1 cellular context compared by ENCODE assay signal in the genomic region with DNA sequence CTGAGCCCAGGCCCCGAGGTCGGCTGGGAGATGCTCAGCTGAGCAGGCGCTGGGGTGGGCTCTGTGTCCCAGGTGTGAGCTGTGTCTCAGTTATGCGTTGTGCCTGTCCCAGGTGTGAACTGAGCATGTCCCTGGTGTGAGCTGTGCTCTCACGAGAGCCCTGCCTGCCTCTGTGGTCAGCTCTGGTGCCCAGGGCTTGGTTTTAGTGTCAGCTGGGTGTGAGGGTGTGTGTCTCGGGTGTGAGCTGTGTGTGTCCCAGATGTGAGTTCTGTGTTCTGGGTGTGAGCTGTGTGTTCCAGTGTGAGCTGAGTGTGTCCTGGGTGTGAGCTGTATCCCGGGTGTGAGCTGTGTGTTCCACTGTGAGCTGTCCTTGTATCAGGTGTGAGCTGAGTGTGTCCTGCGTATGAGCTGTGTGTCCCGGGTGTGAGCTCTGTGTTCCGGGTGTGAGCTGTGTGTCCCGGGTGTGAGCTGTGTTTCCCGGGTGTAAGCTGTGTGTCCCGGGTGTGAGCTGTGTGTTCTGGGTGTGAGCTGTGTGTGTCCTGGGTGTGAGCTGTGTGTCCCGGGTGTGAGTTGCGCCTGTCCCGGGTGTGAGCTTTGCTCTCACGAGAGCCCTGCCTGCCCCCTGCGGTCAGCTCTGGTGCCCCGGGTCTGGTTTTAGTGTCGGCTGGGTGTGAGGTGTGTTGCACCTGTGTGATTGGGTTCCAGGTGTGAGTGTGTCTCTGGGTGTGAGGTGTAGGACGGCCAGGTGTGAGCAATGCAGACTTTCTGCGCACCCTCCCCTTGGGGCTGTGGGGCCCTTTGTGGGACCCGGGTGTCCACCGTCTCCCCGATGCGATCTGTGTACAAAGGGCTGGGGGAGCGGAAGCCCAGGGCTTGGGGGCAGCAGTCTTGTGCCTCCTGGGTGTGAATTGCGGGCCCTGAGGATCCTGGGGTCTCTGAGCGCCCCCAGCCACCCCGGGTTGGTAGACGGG.
A peak's percentile ranks its signal among the peaks of the same experiment; 100 is the strongest.
TF ChIP-seq lines count a peak whose summit lies in the region.

No MANE protein-coding gene starts in this region.

TF ChIP-seq in HepG2, 621 proteins besides CTCF, POLR2A, EP300 and RAD21 (continues in another document):
- TF ChIP-seq ZFP62 (CRISPR knock-in tag; IDR thresholded peaks at IDR 0.05) (no peak), YEATS4 (CRISPR knock-in tag; IDR thresholded peaks at IDR 0.05; ENCODE audit: borderline replicate concordance) (no peak), SSRP1 (CRISPR knock-in tag; IDR thresholded peaks at IDR 0.05) (no peak), TBX2 (CRISPR knock-in tag; IDR thresholded peaks at IDR 0.05; ENCODE audit: borderline replicate concordance) (peak; percentile 44), KLF13 (CRISPR knock-in tag; IDR thresholded peaks at IDR 0.05) (no peak), ZNF713 (CRISPR knock-in tag; IDR thresholded peaks at IDR 0.05) (no peak), ZNF251 (CRISPR knock-in tag; IDR thresholded peaks at IDR 0.05) (no peak), ZNF629 (CRISPR knock-in tag; conservative IDR thresholded peaks at IDR 0.05) (no peak), ZNF7 (CRISPR knock-in tag; IDR thresholded peaks at IDR 0.05) (no peak), ZNF556 (CRISPR knock-in tag; IDR thresholded peaks at IDR 0.05; ENCODE audit: borderline replicate concordance) (no peak), SIN3B (IDR thresholded peaks at IDR 0.05; ENCODE audit: low read length) (no peak), BCL6 (CRISPR knock-in tag; IDR thresholded peaks at IDR 0.05) (no peak), CHCHD3 (CRISPR knock-in tag; IDR thresholded peaks at IDR 0.05) (no peak), ZNF30 (CRISPR knock-in tag; IDR thresholded peaks at IDR 0.05) (0 out of 2 replicates have a peak, but pooled peaks have one; percentile 32), ZNF776 (CRISPR knock-in tag; IDR thresholded peaks at IDR 0.05) (no peak), EHMT2 (IDR thresholded peaks at IDR 0.05; ENCODE audit: borderline replicate concordance, low read depth, low read length) (no peak)
- TF ChIP-seq, protein P1, sequence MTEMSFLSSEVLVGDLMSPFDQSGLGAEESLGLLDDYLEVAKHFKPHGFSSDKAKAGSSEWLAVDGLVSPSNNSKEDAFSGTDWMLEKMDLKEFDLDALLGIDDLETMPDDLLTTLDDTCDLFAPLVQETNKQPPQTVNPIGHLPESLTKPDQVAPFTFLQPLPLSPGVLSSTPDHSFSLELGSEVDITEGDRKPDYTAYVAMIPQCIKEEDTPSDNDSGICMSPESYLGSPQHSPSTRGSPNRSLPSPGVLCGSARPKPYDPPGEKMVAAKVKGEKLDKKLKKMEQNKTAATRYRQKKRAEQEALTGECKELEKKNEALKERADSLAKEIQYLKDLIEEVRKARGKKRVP (CRISPR knock-in tag; IDR thresholded peaks at IDR 0.05), result no peak
- TF ChIP-seq, protein P2, sequence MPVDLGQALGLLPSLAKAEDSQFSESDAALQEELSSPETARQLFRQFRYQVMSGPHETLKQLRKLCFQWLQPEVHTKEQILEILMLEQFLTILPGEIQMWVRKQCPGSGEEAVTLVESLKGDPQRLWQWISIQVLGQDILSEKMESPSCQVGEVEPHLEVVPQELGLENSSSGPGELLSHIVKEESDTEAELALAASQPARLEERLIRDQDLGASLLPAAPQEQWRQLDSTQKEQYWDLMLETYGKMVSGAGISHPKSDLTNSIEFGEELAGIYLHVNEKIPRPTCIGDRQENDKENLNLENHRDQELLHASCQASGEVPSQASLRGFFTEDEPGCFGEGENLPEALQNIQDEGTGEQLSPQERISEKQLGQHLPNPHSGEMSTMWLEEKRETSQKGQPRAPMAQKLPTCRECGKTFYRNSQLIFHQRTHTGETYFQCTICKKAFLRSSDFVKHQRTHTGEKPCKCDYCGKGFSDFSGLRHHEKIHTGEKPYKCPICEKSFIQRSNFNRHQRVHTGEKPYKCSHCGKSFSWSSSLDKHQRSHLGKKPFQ (CRISPR knock-in tag; IDR thresholded peaks at IDR 0.05; ENCODE audit: insufficient replicate concordance), result peak; percentile 100
- TF ChIP-seq, protein P3, sequence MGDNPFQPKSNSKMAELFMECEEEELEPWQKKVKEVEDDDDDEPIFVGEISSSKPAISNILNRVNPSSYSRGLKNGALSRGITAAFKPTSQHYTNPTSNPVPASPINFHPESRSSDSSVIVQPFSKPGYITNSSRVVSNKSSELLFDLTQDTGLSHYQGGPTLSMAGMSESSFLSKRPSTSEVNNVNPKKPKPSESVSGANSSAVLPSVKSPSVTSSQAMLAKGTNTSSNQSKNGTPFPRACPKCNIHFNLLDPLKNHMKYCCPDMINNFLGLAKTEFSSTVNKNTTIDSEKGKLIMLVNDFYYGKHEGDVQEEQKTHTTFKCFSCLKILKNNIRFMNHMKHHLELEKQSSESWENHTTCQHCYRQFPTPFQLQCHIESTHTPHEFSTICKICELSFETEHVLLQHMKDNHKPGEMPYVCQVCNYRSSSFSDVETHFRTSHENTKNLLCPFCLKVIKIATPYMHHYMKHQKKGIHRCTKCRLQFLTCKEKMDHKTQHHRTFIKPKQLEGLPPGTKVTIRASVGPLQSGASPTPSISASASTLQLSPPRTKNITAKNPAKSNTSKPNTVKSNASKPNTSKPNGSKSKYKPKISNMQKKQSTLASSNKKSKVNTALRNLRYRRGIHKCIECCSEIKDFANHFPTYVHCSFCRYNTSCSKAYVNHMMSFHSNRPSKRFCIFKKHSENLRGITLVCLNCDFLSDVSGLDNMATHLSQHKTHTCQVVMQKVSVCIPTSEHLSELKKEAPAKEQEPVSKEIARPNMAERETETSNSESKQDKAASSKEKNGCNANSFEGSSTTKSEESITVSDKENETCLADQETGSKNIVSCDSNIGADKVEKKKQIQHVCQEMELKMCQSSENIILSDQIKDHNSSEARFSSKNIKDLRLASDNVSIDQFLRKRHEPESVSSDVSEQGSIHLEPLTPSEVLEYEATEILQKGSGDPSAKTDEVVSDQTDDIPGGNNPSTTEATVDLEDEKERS (CRISPR knock-in tag; IDR thresholded peaks at IDR 0.05), result 0 out of 2 replicates have a peak, but pooled peaks have one; percentile 14
- TF ChIP-seq, protein P4, sequence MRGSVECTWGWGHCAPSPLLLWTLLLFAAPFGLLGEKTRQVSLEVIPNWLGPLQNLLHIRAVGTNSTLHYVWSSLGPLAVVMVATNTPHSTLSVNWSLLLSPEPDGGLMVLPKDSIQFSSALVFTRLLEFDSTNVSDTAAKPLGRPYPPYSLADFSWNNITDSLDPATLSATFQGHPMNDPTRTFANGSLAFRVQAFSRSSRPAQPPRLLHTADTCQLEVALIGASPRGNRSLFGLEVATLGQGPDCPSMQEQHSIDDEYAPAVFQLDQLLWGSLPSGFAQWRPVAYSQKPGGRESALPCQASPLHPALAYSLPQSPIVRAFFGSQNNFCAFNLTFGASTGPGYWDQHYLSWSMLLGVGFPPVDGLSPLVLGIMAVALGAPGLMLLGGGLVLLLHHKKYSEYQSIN (CRISPR knock-in tag; IDR thresholded peaks at IDR 0.05; ENCODE audit: borderline replicate concordance), result no peak
- TF ChIP-seq, protein P5, sequence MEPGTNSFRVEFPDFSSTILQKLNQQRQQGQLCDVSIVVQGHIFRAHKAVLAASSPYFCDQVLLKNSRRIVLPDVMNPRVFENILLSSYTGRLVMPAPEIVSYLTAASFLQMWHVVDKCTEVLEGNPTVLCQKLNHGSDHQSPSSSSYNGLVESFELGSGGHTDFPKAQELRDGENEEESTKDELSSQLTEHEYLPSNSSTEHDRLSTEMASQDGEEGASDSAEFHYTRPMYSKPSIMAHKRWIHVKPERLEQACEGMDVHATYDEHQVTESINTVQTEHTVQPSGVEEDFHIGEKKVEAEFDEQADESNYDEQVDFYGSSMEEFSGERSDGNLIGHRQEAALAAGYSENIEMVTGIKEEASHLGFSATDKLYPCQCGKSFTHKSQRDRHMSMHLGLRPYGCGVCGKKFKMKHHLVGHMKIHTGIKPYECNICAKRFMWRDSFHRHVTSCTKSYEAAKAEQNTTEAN (CRISPR knock-in tag; conservative IDR thresholded peaks at IDR 0.05), result peak; percentile 85; the same call in 1 of the 2 replicates
- TF ChIP-seq, protein P6, sequence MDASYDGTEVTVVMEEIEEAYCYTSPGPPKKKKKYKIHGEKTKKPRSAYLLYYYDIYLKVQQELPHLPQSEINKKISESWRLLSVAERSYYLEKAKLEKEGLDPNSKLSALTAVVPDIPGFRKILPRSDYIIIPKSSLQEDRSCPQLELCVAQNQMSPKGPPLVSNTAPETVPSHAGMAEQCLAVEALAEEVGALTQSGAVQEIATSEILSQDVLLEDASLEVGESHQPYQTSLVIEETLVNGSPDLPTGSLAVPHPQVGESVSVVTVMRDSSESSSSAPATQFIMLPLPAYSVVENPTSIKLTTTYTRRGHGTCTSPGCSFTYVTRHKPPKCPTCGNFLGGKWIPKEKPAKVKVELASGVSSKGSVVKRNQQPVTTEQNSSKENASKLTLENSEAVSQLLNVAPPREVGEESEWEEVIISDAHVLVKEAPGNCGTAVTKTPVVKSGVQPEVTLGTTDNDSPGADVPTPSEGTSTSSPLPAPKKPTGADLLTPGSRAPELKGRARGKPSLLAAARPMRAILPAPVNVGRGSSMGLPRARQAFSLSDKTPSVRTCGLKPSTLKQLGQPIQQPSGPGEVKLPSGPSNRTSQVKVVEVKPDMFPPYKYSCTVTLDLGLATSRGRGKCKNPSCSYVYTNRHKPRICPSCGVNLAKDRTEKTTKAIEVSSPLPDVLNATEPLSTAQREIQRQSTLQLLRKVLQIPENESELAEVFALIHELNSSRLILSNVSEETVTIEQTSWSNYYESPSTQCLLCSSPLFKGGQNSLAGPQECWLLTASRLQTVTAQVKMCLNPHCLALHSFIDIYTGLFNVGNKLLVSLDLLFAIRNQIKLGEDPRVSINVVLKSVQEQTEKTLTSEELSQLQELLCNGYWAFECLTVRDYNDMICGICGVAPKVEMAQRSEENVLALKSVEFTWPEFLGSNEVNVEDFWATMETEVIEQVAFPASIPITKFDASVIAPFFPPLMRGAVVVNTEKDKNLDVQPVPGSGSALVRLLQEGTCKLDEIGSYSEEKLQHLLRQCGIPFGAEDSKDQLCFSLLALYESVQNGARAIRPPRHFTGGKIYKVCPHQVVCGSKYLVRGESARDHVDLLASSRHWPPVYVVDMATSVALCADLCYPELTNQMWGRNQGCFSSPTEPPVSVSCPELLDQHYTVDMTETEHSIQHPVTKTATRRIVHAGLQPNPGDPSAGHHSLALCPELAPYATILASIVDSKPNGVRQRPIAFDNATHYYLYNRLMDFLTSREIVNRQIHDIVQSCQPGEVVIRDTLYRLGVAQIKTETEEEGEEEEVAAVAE (CRISPR knock-in tag; IDR thresholded peaks at IDR 0.05; ENCODE audit: borderline replicate concordance), result no peak
- TF ChIP-seq, protein P7, sequence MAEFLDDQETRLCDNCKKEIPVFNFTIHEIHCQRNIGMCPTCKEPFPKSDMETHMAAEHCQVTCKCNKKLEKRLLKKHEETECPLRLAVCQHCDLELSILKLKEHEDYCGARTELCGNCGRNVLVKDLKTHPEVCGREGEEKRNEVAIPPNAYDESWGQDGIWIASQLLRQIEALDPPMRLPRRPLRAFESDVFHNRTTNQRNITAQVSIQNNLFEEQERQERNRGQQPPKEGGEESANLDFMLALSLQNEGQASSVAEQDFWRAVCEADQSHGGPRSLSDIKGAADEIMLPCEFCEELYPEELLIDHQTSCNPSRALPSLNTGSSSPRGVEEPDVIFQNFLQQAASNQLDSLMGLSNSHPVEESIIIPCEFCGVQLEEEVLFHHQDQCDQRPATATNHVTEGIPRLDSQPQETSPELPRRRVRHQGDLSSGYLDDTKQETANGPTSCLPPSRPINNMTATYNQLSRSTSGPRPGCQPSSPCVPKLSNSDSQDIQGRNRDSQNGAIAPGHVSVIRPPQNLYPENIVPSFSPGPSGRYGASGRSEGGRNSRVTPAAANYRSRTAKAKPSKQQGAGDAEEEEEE (CRISPR knock-in tag; IDR thresholded peaks at IDR 0.05; ENCODE audit: borderline replicate concordance), result no peak
- TF ChIP-seq, protein P8, sequence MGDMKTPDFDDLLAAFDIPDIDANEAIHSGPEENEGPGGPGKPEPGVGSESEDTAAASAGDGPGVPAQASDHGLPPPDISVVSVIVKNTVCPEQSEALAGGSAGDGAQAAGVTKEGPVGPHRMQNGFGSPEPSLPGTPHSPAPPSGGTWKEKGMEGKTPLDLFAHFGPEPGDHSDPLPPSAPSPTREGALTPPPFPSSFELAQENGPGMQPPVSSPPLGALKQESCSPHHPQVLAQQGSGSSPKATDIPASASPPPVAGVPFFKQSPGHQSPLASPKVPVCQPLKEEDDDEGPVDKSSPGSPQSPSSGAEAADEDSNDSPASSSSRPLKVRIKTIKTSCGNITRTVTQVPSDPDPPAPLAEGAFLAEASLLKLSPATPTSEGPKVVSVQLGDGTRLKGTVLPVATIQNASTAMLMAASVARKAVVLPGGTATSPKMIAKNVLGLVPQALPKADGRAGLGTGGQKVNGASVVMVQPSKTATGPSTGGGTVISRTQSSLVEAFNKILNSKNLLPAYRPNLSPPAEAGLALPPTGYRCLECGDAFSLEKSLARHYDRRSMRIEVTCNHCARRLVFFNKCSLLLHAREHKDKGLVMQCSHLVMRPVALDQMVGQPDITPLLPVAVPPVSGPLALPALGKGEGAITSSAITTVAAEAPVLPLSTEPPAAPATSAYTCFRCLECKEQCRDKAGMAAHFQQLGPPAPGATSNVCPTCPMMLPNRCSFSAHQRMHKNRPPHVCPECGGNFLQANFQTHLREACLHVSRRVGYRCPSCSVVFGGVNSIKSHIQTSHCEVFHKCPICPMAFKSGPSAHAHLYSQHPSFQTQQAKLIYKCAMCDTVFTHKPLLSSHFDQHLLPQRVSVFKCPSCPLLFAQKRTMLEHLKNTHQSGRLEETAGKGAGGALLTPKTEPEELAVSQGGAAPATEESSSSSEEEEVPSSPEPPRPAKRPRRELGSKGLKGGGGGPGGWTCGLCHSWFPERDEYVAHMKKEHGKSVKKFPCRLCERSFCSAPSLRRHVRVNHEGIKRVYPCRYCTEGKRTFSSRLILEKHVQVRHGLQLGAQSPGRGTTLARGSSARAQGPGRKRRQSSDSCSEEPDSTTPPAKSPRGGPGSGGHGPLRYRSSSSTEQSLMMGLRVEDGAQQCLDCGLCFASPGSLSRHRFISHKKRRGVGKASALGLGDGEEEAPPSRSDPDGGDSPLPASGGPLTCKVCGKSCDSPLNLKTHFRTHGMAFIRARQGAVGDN (CRISPR knock-in tag; IDR thresholded peaks at IDR 0.05), result peak; percentile 66
